18 cellular contexts compared by ENCODE assay signal in genomic region chr3:51708216-51708845, GRCh38. TPM values are rescaled to one million over a fixed set of nuclear protein-coding genes. Genes with fewer than 3 reads are reported as not detected.
DNase-seq lines count a peak whose midpoint lies in the region; FAIRE-seq and TF ChIP-seq lines count a peak whose summit lies in the region.
"Had no signal": no experiment of that assay in that cellular context is flagged by ENCODE, and none has a peak within 500 bp of the region (broad histone marks: within the 10 kb centered on the region; RNA-seq: fewer than 3 reads in every experiment).

No MANE protein-coding gene starts in this region.

- H3F3A ChIP-seq in neural progenitor cell (ENCODE audit: low read depth) = peaks cover 8% of the 10 kb centered on the region

- H3K27me3 Mint-ChIP-seq in neural progenitor cell (ENCODE audit: insufficient read depth, low read depth) = peaks cover 21% of the 10 kb centered on the region

- peak overlapping the region in 8 of 11 experiments; percentile 60 to 80 (median 68); a peak in 15 of 22 replicates for H3K4me2 ChIP-seq in BLaER1 treated with 17β-estradiol and CSF1 and Interleukin-3, amounts not matched to agents 10 nM and 100 nM
- H3K4me2 ChIP-seq in neural progenitor cell = no peak overlapping the region

- TF ChIP-seq CTCF in D721Med (IDR thresholded peaks at IDR 0.05; ENCODE audit: insufficient read depth, missing control alignments) = no peak
- no peak for TF ChIP-seq CTCF in dorsolateral prefrontal cortex (IDR thresholded peaks at IDR 0.05 in 54 of 56, conservative IDR thresholded peaks at IDR 0.05 in 2 of 56; ENCODE audit: low read depth in 1 of 56, partially characterized antibody in 56 of 56)
- TF ChIP-seq CTCF in neural progenitor cell (IDR thresholded peaks at IDR 0.05) = no peak
- no peak for TF ChIP-seq CTCF in GM10248 (IDR thresholded peaks at IDR 0.05; ENCODE audit: control extremely low read depth, extremely low read depth, low read depth, missing control alignments)

- H3K27me3 ChIP-seq in BLaER1 treated with 17β-estradiol and CSF1 and Interleukin-3, amounts not matched to agents 10 nM and 100 nM = peaks cover 11 to 23% (median 19%) of the 10 kb centered on the region in 11 experiments; a peak in 17 of 22 replicates
- H3K27me3 ChIP-seq in dorsolateral prefrontal cortex (no peaks in the 10 kb centered on the region), neural progenitor cell (peaks cover 40% of the 10 kb centered on the region)

- no peak overlapping the region for H3K27ac Mint-ChIP-seq in neural progenitor cell
- H3K27ac Mint-ChIP-seq: activated T-helper 2 cell treated with anti-CD3 and anti-CD28 coated beads, Interferon-gamma antibody, Interleukin-2, Interleukin-4, amounts not matched to agents 10 μg/mL and 5 μg/mL and 100 μg/mL, durations not matched to agents 14 hours and 24 hours and 36 hours had no signal

- peaks cover 0 to 31% (median 25%) of the 10 kb centered on the region in 11 experiments; a peak in 19 of 22 replicates for H3K36me3 ChIP-seq in BLaER1 treated with 17β-estradiol and CSF1 and Interleukin-3, amounts not matched to agents 10 nM and 100 nM
- no peaks in the 10 kb centered on the region for H3K36me3 ChIP-seq in neural progenitor cell
- H3K36me3 ChIP-seq: BE2C, prostate gland had no signal

- H4K20me1 ChIP-seq in BLaER1 treated with 17β-estradiol and CSF1 and Interleukin-3, amounts not matched to agents 10 nM and 100 nM = peaks cover 31 to 56% (median 46%) of the 10 kb centered on the region in 11 experiments; a peak in 21 of 22 replicates
- H4K20me1 ChIP-seq in neural progenitor cell (ENCODE audit: low read depth) = peaks cover 15% of the 10 kb centered on the region

- H3K9me3 Mint-ChIP-seq in neural progenitor cell = no peaks in the 10 kb centered on the region

- no peaks in the 10 kb centered on the region for H3K79me2 ChIP-seq in neural progenitor cell (ENCODE audit: low read depth)

- DNase-seq in D721Med (ENCODE audit: insufficient read length, low spot score) (peak; percentile 16), dorsolateral prefrontal cortex (peak in 4 of 10 donors; percentile 2 to 23 (median 16)), neural progenitor cell (ENCODE audit: low spot score) (no peak), NCI-H2029 (lab: John Stamatoyannopoulos, UW) (no peak), NCI-H1105 (lab: John Stamatoyannopoulos, UW) (no peak), NOMO-1 treated with dmso at 0.1 percent for 144 hours (lab: John Stamatoyannopoulos, UW; ENCODE audit: unreplicated experiment) (no peak), GM10248 (ENCODE audit: extremely low spot score) (no peak)
- DNase-seq: BE2C; central memory CD4-positive, alpha-beta T cell; effector memory CD4-positive, alpha-beta T cell; NCI-H1694 treated with DMSO at 0.1 percent for 48 hours; NCI-H446; small intestine; stimulated activated CD4-positive, alpha-beta T cell treated with anti-CD3 and anti-CD28 coated beads, Interleukin-4, amount 100 ng/mL, for 4 hours; substantia nigra had no signal

- no peak for FAIRE-seq in D721Med (lab: Jason Lieb, UNC)
- FAIRE-seq: small intestine had no signal

- peak overlapping the region; percentile 83 for H3K4me3 Mint-ChIP-seq in neural progenitor cell

- H3K4me1 Mint-ChIP-seq in neural progenitor cell = peaks cover 29% of the 10 kb centered on the region

- H3K9ac ChIP-seq in BLaER1 treated with 17β-estradiol and CSF1 and Interleukin-3, amounts not matched to agents 10 nM and 100 nM = no peak overlapping the region
- H3K9ac ChIP-seq in neural progenitor cell = no peak overlapping the region

- POLR2A ChIA-PET in GM10248 (lab: Yijun Ruan, JAX) = no interaction called here

- H3K9me3 ChIP-seq in BLaER1 treated with 17β-estradiol and CSF1 and Interleukin-3, amounts not matched to agents 10 nM and 100 nM (replicated peaks in 1 of 11) = no peaks in the 10 kb centered on the region
- no peaks in the 10 kb centered on the region for H3K9me3 ChIP-seq in neural progenitor cell (ENCODE audit: low read depth)
- H3K9me3 ChIP-seq: BE2C, prostate gland had no signal

- H3K4me3 ChIP-seq in BLaER1 treated with 17β-estradiol and CSF1 and Interleukin-3, amounts not matched to agents 10 nM and 100 nM = no peak overlapping the region
- H3K4me3 ChIP-seq in dorsolateral prefrontal cortex (peak overlapping the region in 46 of 59 donors; percentile 17 to 67 (median 52)), neural progenitor cell (no peak overlapping the region)
- H3K4me3 ChIP-seq: prostate gland had no signal

- H3K36me3 Mint-ChIP-seq in neural progenitor cell = peaks cover 2% of the 10 kb centered on the region

- intact Hi-C loops in dorsolateral prefrontal cortex (cut with DNase I) = no loop called here

- peaks cover 9 to 33% (median 25%) of the 10 kb centered on the region in 10 experiments; a peak in 19 of 20 replicates for H3K4me1 ChIP-seq in BLaER1 treated with 17β-estradiol and CSF1 and Interleukin-3, amounts not matched to agents 10 nM and 100 nM
- H3K4me1 ChIP-seq in neural progenitor cell = peaks cover 13% of the 10 kb centered on the region
- H3K4me1 ChIP-seq: BE2C, prostate gland had no signal

- no peak overlapping the region for H2AFZ ChIP-seq in neural progenitor cell (replicated peaks)

- H3K27ac ChIP-seq in BLaER1 treated with 17β-estradiol and CSF1 and Interleukin-3, amounts not matched to agents 10 nM and 100 nM = no peak overlapping the region
- H3K27ac ChIP-seq in dorsolateral prefrontal cortex = peak overlapping the region in 26 of 59 donors; percentile 3 to 79 (median 44)
- no peak overlapping the region for H3K27ac ChIP-seq in neural progenitor cell
- H3K27ac ChIP-seq: prostate gland had no signal

- CTCF ChIA-PET in GM10248 (lab: Yijun Ruan, JAX) = no interaction called here

RNA-seq across cellular contexts. Expression of gene GRM2, which starts 1.5 kb away (rescaled TPM):
- total RNA-seq in dorsolateral prefrontal cortex = 10 to 100 TPM in 119 of 120 experiments, 1 to 10 TPM in 1; 8.1 to 42.6 (median 23.1) TPM
- total RNA-seq in neural progenitor cell (ENCODE audit: low replicate concordance) = 1.9 and 4.9 TPM in 2 replicates

RNA-seq across cellular contexts. Expression of gene TEX264, which starts 37.3 kb away (rescaled TPM):
- 10 to 100 TPM; 26.0 to 48.6 (median 36.4) TPM for total RNA-seq in dorsolateral prefrontal cortex
- total RNA-seq in neural progenitor cell (ENCODE audit: low replicate concordance) = 0.54 and 2.8 TPM in 2 replicates

Comparison
In these comparisons a context has a peak if more than half of its experiments do, and no peak if none do; other contexts are left out.
1. H3K4me3 ChIP-seq: peak in dorsolateral prefrontal cortex (46 of 59); none in BLaER1 treated with 17β-estradiol and CSF1 and Interleukin-3, amounts not matched to agents 10 nM and 100 nM (0 of 10) and neural progenitor cell (single experiment).